In genomic region chr11:69037074-69037473, GRCh38 we compare ENCODE assay signal across 37 cellular contexts. TPM values are rescaled to one million over a fixed set of nuclear protein-coding genes. Genes with fewer than 3 reads are reported as not detected.
"Had no signal": no experiment of that assay in that cellular context is flagged by ENCODE, and none has a peak within 500 bp of the region (broad histone marks: within the 10 kb centered on the region; RNA-seq: fewer than 3 reads in every experiment).

No MANE protein-coding gene starts in this region.

- H3K9me3 ChIP-seq: adrenal gland, body of pancreas, colonic mucosa, esophagus squamous epithelium, gastroesophageal sphincter, heart right ventricle had no signal

- H3K4me3 Mint-ChIP-seq: activated B cell treated with CpG ODN at 0.5 μM for 24 hours; activated CD8-positive, alpha-beta T cell treated with anti-CD3 and anti-CD28 coated beads for 36 hours; activated naive CD4-positive, alpha-beta T cell treated with anti-CD3 and anti-CD28 coated beads for 36 hours; activated naive CD4-positive, alpha-beta T cell treated with anti-CD3 and anti-CD28 coated beads, Interleukin-2, amount 50 U/mL, for 24 hours; activated naive CD8-positive, alpha-beta T cell treated with anti-CD3 and anti-CD28 coated beads for 36 hours; activated naive CD8-positive, alpha-beta T cell treated with anti-CD3 and anti-CD28 coated beads, Interleukin-2, amount 50 U/mL, for 24 hours; activated T-cell treated with anti-CD3 and anti-CD28 coated beads, Interleukin-2, amount 50 U/mL, for 4 hours; activated T-helper 17 cell treated with anti-CD3 and anti-CD28 coated beads, Interleukin-2, amount 50 U/mL, for 72 hours; T-helper 17 cell; T-helper 2 cell treated with Interferon-gamma antibody and Interleukin-4, amounts not matched to agents 5 μg/mL and 100 μg/mL, for 36 hours had no signal

- H3K4me1 Mint-ChIP-seq: activated naive CD4-positive, alpha-beta T cell treated with anti-CD3 and anti-CD28 coated beads, Interleukin-2, amount 50 U/mL, for 24 hours; activated T-helper 17 cell treated with anti-CD3 and anti-CD28 coated beads, Interleukin-2, amount 50 U/mL, for 72 hours; T-helper 17 cell had no signal

- H3K4me3 ChIP-seq: adrenal gland, body of pancreas, colonic mucosa, esophagus squamous epithelium, gastroesophageal sphincter, heart right ventricle had no signal

- DNase-seq: activated B cell treated with CpG ODN at 0.5 μM for 24 hours; activated CD4-positive, alpha-beta T cell treated with anti-CD3 and anti-CD28 coated beads for 48 hours; activated CD4-positive, alpha-beta T cell treated with anti-CD3 and anti-CD28 coated beads, Interleukin-2, amount 50 U/mL, for 1 hour; activated CD4-positive, alpha-beta T cell treated with anti-CD3 and anti-CD28 coated beads, Interleukin-2, amount 50 U/mL, for 48 hours; activated CD8-positive, alpha-beta memory T cell treated with anti-CD3 and anti-CD28 coated beads for 24 hours; activated CD8-positive, alpha-beta T cell treated with anti-CD3 and anti-CD28 coated beads for 36 hours; activated effector memory CD4-positive, alpha-beta T cell treated with Interleukin-2 at 50 U/mL for 16 hours; activated gamma-delta T cell treated with Interleukin-2 at 50 U/mL for 16 hours; activated naive CD4-positive, alpha-beta T cell treated with anti-CD3 and anti-CD28 coated beads for 36 hours; activated naive CD8-positive, alpha-beta T cell treated with anti-CD3 and anti-CD28 coated beads for 36 hours; activated naive CD8-positive, alpha-beta T cell treated with anti-CD3 and anti-CD28 coated beads, Interleukin-2, amount 50 U/mL, for 24 hours; activated T-cell treated with anti-CD3 and anti-CD28 coated beads, Interleukin-2, amount 50 U/mL, for 4 hours; adrenal gland; aorta; body of pancreas; central memory CD4-positive, alpha-beta T cell; cerebellar nuclear complex; colonic mucosa; effector CD8-positive, alpha-beta T cell; esophagus squamous epithelium; foreskin melanocyte; heart right ventricle; T-helper 17 cell; T1000; WERI-Rb-1 had no signal

- H3K27ac Mint-ChIP-seq: activated B cell treated with CpG ODN at 0.5 μM for 24 hours; activated CD8-positive, alpha-beta T cell treated with anti-CD3 and anti-CD28 coated beads for 36 hours; activated naive CD4-positive, alpha-beta T cell treated with anti-CD3 and anti-CD28 coated beads for 36 hours; activated naive CD4-positive, alpha-beta T cell treated with anti-CD3 and anti-CD28 coated beads, Interleukin-2, amount 50 U/mL, for 24 hours; activated naive CD8-positive, alpha-beta T cell treated with anti-CD3 and anti-CD28 coated beads for 36 hours; activated naive CD8-positive, alpha-beta T cell treated with anti-CD3 and anti-CD28 coated beads, Interleukin-2, amount 50 U/mL, for 24 hours; activated T-helper 17 cell treated with anti-CD3 and anti-CD28 coated beads, Interleukin-2, amount 50 U/mL, for 72 hours; T-helper 17 cell; T-helper 2 cell treated with Interferon-gamma antibody and Interleukin-4, amounts not matched to agents 5 μg/mL and 100 μg/mL, for 36 hours had no signal

- H3K27ac ChIP-seq: adrenal gland, body of pancreas, colonic mucosa, epithelial cell of prostate, heart right ventricle, WERI-Rb-1 had no signal

- H3K36me3 Mint-ChIP-seq: activated naive CD4-positive, alpha-beta T cell treated with anti-CD3 and anti-CD28 coated beads, Interleukin-2, amount 50 U/mL, for 24 hours; activated naive CD8-positive, alpha-beta T cell treated with anti-CD3 and anti-CD28 coated beads for 36 hours had no signal

- H3K9me3 Mint-ChIP-seq: activated B cell treated with CpG ODN at 0.5 μM for 24 hours; activated CD8-positive, alpha-beta T cell treated with anti-CD3 and anti-CD28 coated beads for 36 hours; activated naive CD4-positive, alpha-beta T cell treated with anti-CD3 and anti-CD28 coated beads for 36 hours; activated naive CD4-positive, alpha-beta T cell treated with anti-CD3 and anti-CD28 coated beads, Interleukin-2, amount 50 U/mL, for 24 hours; activated naive CD8-positive, alpha-beta T cell treated with anti-CD3 and anti-CD28 coated beads for 36 hours; activated naive CD8-positive, alpha-beta T cell treated with anti-CD3 and anti-CD28 coated beads, Interleukin-2, amount 50 U/mL, for 24 hours; activated T-cell treated with anti-CD3 and anti-CD28 coated beads, Interleukin-2, amount 50 U/mL, for 4 hours; activated T-helper 17 cell treated with anti-CD3 and anti-CD28 coated beads, Interleukin-2, amount 50 U/mL, for 72 hours; T-helper 2 cell treated with Interferon-gamma antibody and Interleukin-4, amounts not matched to agents 5 μg/mL and 100 μg/mL, for 36 hours had no signal

- ATAC-seq: activated CD4-positive, CD25-positive, alpha-beta regulatory T cell treated with anti-CD3 and anti-CD28 coated beads, Interleukin-2, amount 50 U/mL, for 24 hours; activated CD8-positive, alpha-beta T cell treated with anti-CD3 and anti-CD28 coated beads for 36 hours; activated naive CD8-positive, alpha-beta T cell treated with anti-CD3 and anti-CD28 coated beads, Interleukin-2, amount 50 U/mL, for 24 hours; activated T-cell treated with anti-CD3 and anti-CD28 coated beads, Interleukin-2, amount 50 U/mL, for 4 hours; activated T-helper 17 cell treated with anti-CD3 and anti-CD28 coated beads, Interleukin-2, amount 50 U/mL, for 72 hours; body of pancreas; gastroesophageal sphincter; heart right ventricle; T-helper 17 cell had no signal

- H3K27me3 Mint-ChIP-seq: activated CD8-positive, alpha-beta T cell treated with anti-CD3 and anti-CD28 coated beads for 36 hours; activated naive CD4-positive, alpha-beta T cell treated with anti-CD3 and anti-CD28 coated beads, Interleukin-2, amount 50 U/mL, for 24 hours; activated naive CD8-positive, alpha-beta T cell treated with anti-CD3 and anti-CD28 coated beads for 36 hours had no signal

- H3K27me3 ChIP-seq: adrenal gland, body of pancreas, colonic mucosa, gastroesophageal sphincter had no signal

- H3K36me3 ChIP-seq: adrenal gland, colonic mucosa, esophagus squamous epithelium, gastroesophageal sphincter, heart right ventricle, WERI-Rb-1 had no signal

- H3K4me1 ChIP-seq: adrenal gland, body of pancreas, colonic mucosa had no signal

RNA-seq across cellular contexts. Expression of gene MRGPRF, which starts 24.0 kb away (rescaled TPM):
- total RNA-seq: activated B cell treated with CpG ODN at 0.5 μM for 24 hours; activated CD8-positive, alpha-beta T cell treated with anti-CD3 and anti-CD28 coated beads for 36 hours; activated naive CD4-positive, alpha-beta T cell treated with anti-CD3 and anti-CD28 coated beads for 36 hours; activated naive CD8-positive, alpha-beta T cell treated with anti-CD3 and anti-CD28 coated beads for 36 hours; activated T-helper 17 cell treated with anti-CD3 and anti-CD28 coated beads, Interleukin-2, amount 50 U/mL, for 72 hours; endothelial cell of umbilical vein; glomerular endothelial cell; T-helper 17 cell had no signal
- polyA plus RNA-seq: endothelial cell of umbilical vein had no signal

RNA-seq across cellular contexts. Expression of gene MRGPRD, which starts 56.3 kb away (rescaled TPM):
- total RNA-seq: activated B cell treated with CpG ODN at 0.5 μM for 24 hours; activated CD8-positive, alpha-beta T cell treated with anti-CD3 and anti-CD28 coated beads for 36 hours; activated naive CD4-positive, alpha-beta T cell treated with anti-CD3 and anti-CD28 coated beads for 36 hours; activated naive CD8-positive, alpha-beta T cell treated with anti-CD3 and anti-CD28 coated beads for 36 hours; activated T-cell treated with anti-CD3 and anti-CD28 coated beads, Interleukin-2, amount 50 U/mL, for 4 hours; activated T-helper 17 cell treated with anti-CD3 and anti-CD28 coated beads, Interleukin-2, amount 50 U/mL, for 72 hours; adrenal gland; body of pancreas; colonic mucosa; dermis microvascular lymphatic vessel endothelial cell; endothelial cell of umbilical vein; esophagus squamous epithelium; fibroblast of lung; fibroblast of villous mesenchyme; glomerular endothelial cell; heart right ventricle; T-helper 17 cell had no signal
- polyA plus RNA-seq: adrenal gland, aorta, endothelial cell of umbilical vein, esophagus, fibroblast of lung, heart right ventricle had no signal
